In the genomic region with DNA sequence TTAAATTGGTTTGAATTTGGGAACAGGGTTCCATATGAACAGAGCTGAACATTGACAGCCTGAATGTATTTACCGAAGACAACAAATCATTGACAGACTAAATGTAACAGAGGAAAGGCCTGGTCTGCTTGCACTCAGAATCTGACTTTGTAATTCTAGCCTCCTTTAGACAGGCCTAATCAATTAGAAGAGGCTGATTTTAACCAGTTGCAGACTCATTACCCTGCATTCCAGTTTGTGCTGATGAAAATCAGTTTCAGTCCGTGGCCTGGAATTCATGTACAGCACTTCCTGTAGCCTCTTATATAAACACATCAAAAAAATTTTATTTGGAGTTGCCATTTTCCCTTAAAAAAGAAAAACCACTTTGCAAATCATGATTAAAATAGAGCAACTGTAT, we compare ENCODE assay signal across 15 cellular contexts.
DNase-seq lines count a peak whose midpoint lies in the region; ATAC-seq and TF ChIP-seq lines count a peak whose summit lies in the region.
"Had no signal": no experiment of that assay in that cellular context is flagged by ENCODE, and none has a peak within 500 bp of the region (broad histone marks: within the 10 kb centered on the region; RNA-seq: fewer than 3 reads in every experiment).

No MANE protein-coding gene starts in this region.

- intact Hi-C loops in heart left ventricle (cut with DNase I): no loop called here
- intact Hi-C loops in CD8-positive, alpha-beta T cell (cut with DNase I, micrococcal nuclease): no loop called here

- peak; percentile 30 for DNase-seq in right atrium auricular region (ENCODE audit: low spot score)
- no peak for DNase-seq in heart left ventricle
- peak; percentile 26 to 60 for DNase-seq in lung microvascular endothelial cell (ENCODE audit: low read depth in 2 of 2)
- DNase-seq in CD8-positive, alpha-beta T cell: no peak
- no peak for DNase-seq in SJCRH30
- DNase-seq: 8988T, C1 segment of cervical spinal cord, NCI-H1092 treated with DMSO at 0.1 percent for 48 hours, NCI-H2171 had no signal

- WGBS in heart left ventricle, 4 donors: 71 to 74% (median 72%) methylated on average over 2 of the region's 2 CpGs
- WGBS in urinary bladder: 58% methylated on average over 2 of the region's 2 CpGs

- H3K4me3 ChIP-seq in right atrium auricular region: no peak overlapping the region
- no peak overlapping the region for H3K4me3 ChIP-seq in heart left ventricle
- H3K4me3 ChIP-seq in urinary bladder (ENCODE audit: low read depth, low read length): no peak overlapping the region
- H3K4me3 ChIP-seq in CD8-positive, alpha-beta T cell (ENCODE audit: low read depth, low read length): no peak overlapping the region
- no peak overlapping the region for H3K4me3 ChIP-seq in SJCRH30
- H3K4me3 ChIP-seq: GM12878 had no signal

- CTCF ChIA-PET in CD8-positive, alpha-beta T cell (lab: Charles Lee): no interaction called here

- H3K36me3 ChIP-seq in right atrium auricular region: no peaks in the 10 kb centered on the region
- peaks cover 0 to 16% (median 10%) of the 10 kb centered on the region in 9 donors for H3K36me3 ChIP-seq in heart left ventricle
- no peaks in the 10 kb centered on the region for H3K36me3 ChIP-seq in urinary bladder (ENCODE audit: insufficient read depth)
- H3K36me3 ChIP-seq in CD8-positive, alpha-beta T cell (ENCODE audit: insufficient read depth, low read length): no peaks in the 10 kb centered on the region
- no peaks in the 10 kb centered on the region; the same call in 1 of the 2 replicates for H3K36me3 ChIP-seq in SJCRH30

- no peaks in the 10 kb centered on the region for H3K27me3 ChIP-seq in right atrium auricular region
- no peaks in the 10 kb centered on the region for H3K27me3 ChIP-seq in heart left ventricle
- no peaks in the 10 kb centered on the region for H3K27me3 ChIP-seq in CD8-positive, alpha-beta T cell (ENCODE audit: insufficient read depth, low read length)
- H3K27me3 ChIP-seq in SJCRH30: no peaks in the 10 kb centered on the region

- no peak for ATAC-seq in heart left ventricle
- ATAC-seq in CD8-positive, alpha-beta T cell: no peak
- ATAC-seq in GM21367 (IDR thresholded peaks at IDR 0.05; ENCODE audit: unreplicated experiment): no peak
- ATAC-seq: GM12878, Right ventricle myocardium inferior had no signal

- H3K36me3 Mint-ChIP-seq in brain: peaks cover 10% of the 10 kb centered on the region
- peaks cover 42% of the 10 kb centered on the region for H3K36me3 Mint-ChIP-seq in CD8-positive, alpha-beta T cell

- H3K4me1 ChIP-seq in right atrium auricular region (peaks cover 0 to 10% of the 10 kb centered on the region in 2 donors), heart left ventricle (peaks cover 0 to 17% (median 10%) of the 10 kb centered on the region in 12 donors), urinary bladder (ENCODE audit: insufficient read depth) (peaks cover 2% of the 10 kb centered on the region), SJCRH30 (peaks cover 14% of the 10 kb centered on the region)
- H3K4me1 ChIP-seq in CD8-positive, alpha-beta T cell (ENCODE audit: insufficient read depth, low read length): no peaks in the 10 kb centered on the region

- no peak for TF ChIP-seq POLR2A in heart left ventricle (IDR thresholded peaks at IDR 0.05)

- H3K9me3 Mint-ChIP-seq in brain: no peaks in the 10 kb centered on the region
- no peaks in the 10 kb centered on the region for H3K9me3 Mint-ChIP-seq in CD8-positive, alpha-beta T cell

- H3K4me3 Mint-ChIP-seq in brain: no peak overlapping the region
- H3K4me3 Mint-ChIP-seq in CD8-positive, alpha-beta T cell: no peak overlapping the region

- peaks cover 32% of the 10 kb centered on the region for H3K4me1 Mint-ChIP-seq in brain
- H3K4me1 Mint-ChIP-seq in CD8-positive, alpha-beta T cell (ENCODE audit: low read depth): peaks cover 10% of the 10 kb centered on the region

- peak overlapping the region in 3 of 5 experiments; percentile 14 to 61 (median 30) for H3K27ac Mint-ChIP-seq in brain
- H3K27ac Mint-ChIP-seq in CD8-positive, alpha-beta T cell: no peak overlapping the region

- POLR2A ChIA-PET in CD8-positive, alpha-beta T cell (lab: Charles Lee): no interaction called here

- H3K27ac ChIP-seq in right atrium auricular region (no peak overlapping the region), heart left ventricle (no peak overlapping the region), urinary bladder (ENCODE audit: low read depth) (peak overlapping the region; percentile 32), SJCRH30 (no peak overlapping the region)
- H3K27ac ChIP-seq in CD8-positive, alpha-beta T cell (ENCODE audit: low read depth, low read length): no peak overlapping the region
- H3K27ac ChIP-seq: KMS-11 had no signal

- H3K9me3 ChIP-seq in right atrium auricular region (no peaks in the 10 kb centered on the region), heart left ventricle (no peaks in the 10 kb centered on the region), SJCRH30 (replicated peaks) (no peaks in the 10 kb centered on the region)
- H3K9me3 ChIP-seq in CD8-positive, alpha-beta T cell (ENCODE audit: low read length): no peaks in the 10 kb centered on the region

- TF ChIP-seq CTCF in right atrium auricular region (IDR thresholded peaks at IDR 0.05): no peak
- no peak for TF ChIP-seq CTCF in heart left ventricle (IDR thresholded peaks at IDR 0.05)
- TF ChIP-seq CTCF in brain (conservative IDR thresholded peaks at IDR 0.05): no peak
- no peak for TF ChIP-seq CTCF in CD8-positive, alpha-beta T cell (IDR thresholded peaks at IDR 0.05)

- no peaks in the 10 kb centered on the region for H3K27me3 Mint-ChIP-seq in brain
- H3K27me3 Mint-ChIP-seq in CD8-positive, alpha-beta T cell (ENCODE audit: low read depth): no peaks in the 10 kb centered on the region

Comparison
In these comparisons a context has a peak if more than half of its experiments do, and no peak if none do; other contexts are left out.
1. DNase-seq: peak in right atrium auricular region (single experiment) and lung microvascular endothelial cell (2 of 2); none in heart left ventricle (0 of 5), CD8-positive, alpha-beta T cell (0 of 7) and SJCRH30 (0 of 2).